Comparison of ENCODE assay signal across 9 cellular contexts in genomic region chr10:3107426-3107961, GRCh38. TPM values are rescaled to one million over a fixed set of nuclear protein-coding genes. Genes with fewer than 3 reads are reported as not detected.
A peak's percentile ranks its signal among the peaks of the same experiment; 100 is the strongest.
DNase-seq lines count a peak whose midpoint lies in the region; ATAC-seq and TF ChIP-seq lines count a peak whose summit lies in the region.
"Had no signal": no experiment of that assay in that cellular context is flagged by ENCODE, and none has a peak within 500 bp of the region (broad histone marks: within the 10 kb centered on the region; RNA-seq: fewer than 3 reads in every experiment).

No MANE protein-coding gene starts in this region.

- H3K4me3 Mint-ChIP-seq in activated naive CD4-positive, alpha-beta T cell treated with anti-CD3 and anti-CD28 coated beads, Interleukin-2, amount 10 ng/mL, durations not matched to agents 7 days and 5 days: no peak overlapping the region
- H3K4me3 Mint-ChIP-seq: CD4-positive, CD25-positive, alpha-beta regulatory T cell had no signal

- POLR2A ChIA-PET in GM10248 (lab: Yijun Ruan, JAX): no interaction called here

- H3K4me1 ChIP-seq in cardiac muscle cell (ENCODE audit: low read depth) (peaks cover 19% of the 10 kb centered on the region), psoas muscle (peaks cover 36% of the 10 kb centered on the region)

- peaks cover 71% of the 10 kb centered on the region for H3K36me3 ChIP-seq in cardiac muscle cell
- peaks cover 0 to 17% of the 10 kb centered on the region in 2 donors for H3K36me3 ChIP-seq in psoas muscle (ENCODE audit: insufficient read depth in 1 of 2, low read depth in 1 of 2)

- H3K4me1 Mint-ChIP-seq in activated naive CD4-positive, alpha-beta T cell treated with anti-CD3 and anti-CD28 coated beads, Interleukin-2, amount 10 ng/mL, durations not matched to agents 7 days and 5 days: no peaks in the 10 kb centered on the region

- intact Hi-C loops in psoas muscle (cut with DNase I): loop anchor here in 1 of 2 donors (2.0 kb wide), 1 partner anchor 29 kb away; no protein-coding TSS in a partner anchor

- no peaks in the 10 kb centered on the region for H3K9me3 Mint-ChIP-seq in activated naive CD4-positive, alpha-beta T cell treated with anti-CD3 and anti-CD28 coated beads, Interleukin-2, amount 10 ng/mL, durations not matched to agents 7 days and 5 days

- CTCF ChIA-PET in GM10248 (lab: Yijun Ruan, JAX): interaction anchor here (1.1 to 1.3 kb wide), 2 partner anchors 12 to 16 kb away, joined by 4 to 5 read pairs; no protein-coding TSS in a partner anchor
- CTCF ChIA-PET in activated naive CD4-positive, alpha-beta T cell treated with anti-CD3 and anti-CD28 coated beads, Interleukin-2, amount 10 ng/mL, durations not matched to agents 7 days and 5 days (lab: Charles Lee): no interaction called here

- WGBS in psoas muscle, 3 donors: 21 to 25% (median 25%) methylated on average over 22 of the region's 22 CpGs

- H3K27ac Mint-ChIP-seq in activated naive CD4-positive, alpha-beta T cell treated with anti-CD3 and anti-CD28 coated beads, Interleukin-2, amount 10 ng/mL, durations not matched to agents 7 days and 5 days: no peak overlapping the region
- H3K27ac Mint-ChIP-seq: CD4-positive, CD25-positive, alpha-beta regulatory T cell had no signal

- H3K9me3 ChIP-seq in cardiac muscle cell (ENCODE audit: low read depth) (no peaks in the 10 kb centered on the region), psoas muscle (no peaks in the 10 kb centered on the region)

- DNase-seq in Ammon's horn (ENCODE audit: low spot score) (peak; percentile 93), astrocyte of the cerebellum (ENCODE audit: low read depth) (peak; percentile 97), cardiac muscle cell (ENCODE audit: low read depth in 1 of 2, low spot score in 1 of 2) (peak in 1 of 2 donors; percentile 84), psoas muscle (peak; percentile 93 to 95), GM10248 (ENCODE audit: extremely low spot score) (no peak)
- DNase-seq in activated naive CD4-positive, alpha-beta T cell treated with anti-CD3 and anti-CD28 coated beads, Interleukin-2, amount 10 ng/mL, durations not matched to agents 7 days and 5 days: no peak
- DNase-seq: CD4-positive, CD25-positive, alpha-beta regulatory T cell had no signal

- H3K27me3 ChIP-seq in cardiac muscle cell: no peaks in the 10 kb centered on the region
- no peaks in the 10 kb centered on the region for H3K27me3 ChIP-seq in psoas muscle (ENCODE audit: insufficient read depth in 3 of 3, low read length in 2 of 3)

- H3K4me3 ChIP-seq in astrocyte of the cerebellum (ENCODE audit: low read depth, low read length): peak overlapping the region; percentile 11
- no peak overlapping the region for H3K4me3 ChIP-seq in cardiac muscle cell
- peak overlapping the region; percentile 50 for H3K4me3 ChIP-seq in psoas muscle

- peaks cover 62% of the 10 kb centered on the region for H3K36me3 Mint-ChIP-seq in activated naive CD4-positive, alpha-beta T cell treated with anti-CD3 and anti-CD28 coated beads, Interleukin-2, amount 10 ng/mL, durations not matched to agents 7 days and 5 days

- ATAC-seq in psoas muscle (peak; percentile 86 to 87 (median 86)), HG03095 (IDR thresholded peaks at IDR 0.05; ENCODE audit: unreplicated experiment) (no peak), GM21423 (IDR thresholded peaks at IDR 0.05; ENCODE audit: unreplicated experiment) (no peak)

- in situ Hi-C loops in astrocyte of the cerebellum (cut with HindIII; ENCODE audit: low sequenced_read_pairs): no loop called here

- TF ChIP-seq CTCF in astrocyte of the cerebellum (IDR thresholded peaks at IDR 0.05; ENCODE audit: low read depth, low read length, missing control alignments): no peak
- no peak for TF ChIP-seq CTCF in cardiac muscle cell (IDR thresholded peaks at IDR 0.05; ENCODE audit: low read depth, low read length)
- TF ChIP-seq CTCF in psoas muscle (IDR thresholded peaks at IDR 0.05): no peak
- TF ChIP-seq CTCF in GM10248 (IDR thresholded peaks at IDR 0.05; ENCODE audit: control extremely low read depth, extremely low read depth, low read depth, missing control alignments): no peak

- H3K27ac ChIP-seq in cardiac muscle cell (peak overlapping the region; percentile 66), psoas muscle (peak overlapping the region; percentile 88)

- H3K27me3 Mint-ChIP-seq in activated naive CD4-positive, alpha-beta T cell treated with anti-CD3 and anti-CD28 coated beads, Interleukin-2, amount 10 ng/mL, durations not matched to agents 7 days and 5 days: no peaks in the 10 kb centered on the region
- H3K27me3 Mint-ChIP-seq: CD4-positive, CD25-positive, alpha-beta regulatory T cell had no signal

RNA-seq across cellular contexts. Expression of gene PFKP, which starts 40.1 kb away (rescaled TPM):
- total RNA-seq in cardiac muscle cell (639 and 805 TPM in 2 replicates), psoas muscle (100 to 1,000 TPM in 1 of 4 donors, 10 to 100 TPM in 3; 12.4 to 104 (median 56.4) TPM)
- polyA plus RNA-seq in cardiac muscle cell (677 and 781 TPM in 2 replicates), psoas muscle (10 to 100 TPM; 12.2 to 87.6 (median 33.1) TPM)

Comparison
In these comparisons a context has a peak if more than half of its experiments do, and no peak if none do; other contexts are left out.
1. DNase-seq: peak in Ammon's horn (single experiment), astrocyte of the cerebellum (single experiment) and psoas muscle (2 of 2); none in GM10248 (single experiment) and activated naive CD4-positive, alpha-beta T cell treated with anti-CD3 and anti-CD28 coated beads, Interleukin-2, amount 10 ng/mL, durations not matched to agents 7 days and 5 days (single experiment).
2. ATAC-seq: peak in psoas muscle (4 of 4); none in HG03095 (single experiment) and GM21423 (single experiment).